ENCODE assay signal across 9 cellular contexts in genomic region chr6:75893058-75893775, GRCh38.
DNase-seq lines count a peak whose midpoint lies in the region; TF ChIP-seq lines count a peak whose summit lies in the region.
"Had no signal": no experiment of that assay in that cellular context is flagged by ENCODE, and none has a peak within 500 bp of the region (broad histone marks: within the 10 kb centered on the region; RNA-seq: fewer than 3 reads in every experiment).

No MANE protein-coding gene starts in this region.

- H4K5ac ChIP-seq in H9 (ENCODE audit: insufficient read length, low read depth, low read length): no peak overlapping the region

- H3K79me2 ChIP-seq in H9 (ENCODE audit: insufficient read depth, low read length): no peaks in the 10 kb centered on the region
- no peaks in the 10 kb centered on the region for H3K79me2 ChIP-seq in MM.1S (ENCODE audit: low read length)

- H2BK12ac ChIP-seq in H9 (ENCODE audit: insufficient read length, low read depth, low read length) (no peak overlapping the region), neuronal stem cell (ENCODE audit: low read length) (no peak overlapping the region)

- H3K79me1 ChIP-seq in H9 (ENCODE audit: insufficient read depth, low read depth, low read length, poor library complexity, severe bottlenecking) (no peaks in the 10 kb centered on the region), neuronal stem cell (ENCODE audit: low read depth, low read length) (no peaks in the 10 kb centered on the region)

- no peaks in the 10 kb centered on the region for H3K23me2 ChIP-seq in H9 (ENCODE audit: insufficient read length, low read depth, low read length, poor library complexity, severe bottlenecking)

- no peaks in the 10 kb centered on the region for H4K20me1 ChIP-seq in H9 (ENCODE audit: control insufficient read depth, insufficient read depth, insufficient read length)
- H4K20me1 ChIP-seq in MM.1S (ENCODE audit: insufficient read depth, low read length): no peaks in the 10 kb centered on the region
- H4K20me1 ChIP-seq: BLaER1 treated with 17β-estradiol and CSF1 and Interleukin-3, amounts not matched to agents 10 nM and 100 nM had no signal

- CTCF ChIA-PET in RWPE1 (lab: Yijun Ruan, JAX): interaction anchor here (0.6 to 2.3 kb wide), 17 partner anchors 9 to 1301 kb away, joined by 3 to 12 read pairs (median 4); no protein-coding TSS in a partner anchor

- H3T11ph ChIP-seq in H9 (ENCODE audit: low read length): no peak overlapping the region

- H3K18ac ChIP-seq in H9 (ENCODE audit: insufficient read length, low read depth, low read length) (no peak overlapping the region), neuronal stem cell (ENCODE audit: low read length) (no peak overlapping the region)

- peak; percentile 51 for DNase-seq in NCI-H510A treated with DMSO at 0.1 percent for 48 hours (lab: John Stamatoyannopoulos, UW)
- DNase-seq in NCI-H510A (lab: John Stamatoyannopoulos, UW): no peak
- DNase-seq in H9: no peak
- DNase-seq in MM.1S: peak; percentile 62
- peak; percentile 22 for DNase-seq in RWPE1 (ENCODE audit: low spot score)
- no peak for DNase-seq in esophagus muscularis mucosa (ENCODE audit: extremely low spot score)
- peak; percentile 66 for DNase-seq in neuronal stem cell (ENCODE audit: low spot score)
- DNase-seq in activated T-helper 2 cell treated with anti-CD3 and anti-CD28 coated beads, Interferon-gamma antibody, Interleukin-2, Interleukin-4, amounts not matched to agents 10 μg/mL and 5 μg/mL and 100 μg/mL, durations not matched to agents 14 hours and 24 hours and 36 hours (ENCODE audit: low spot score): no peak

- H2AK5ac ChIP-seq in H9 (ENCODE audit: insufficient read length, low read length) (no peak overlapping the region), neuronal stem cell (ENCODE audit: low read depth, low read length) (no peak overlapping the region)

- TF ChIP-seq POLR2A in esophagus muscularis mucosa (IDR thresholded peaks at IDR 0.05; ENCODE audit: low read depth): no peak

- TF ChIP-seq EP300 in esophagus muscularis mucosa (IDR thresholded peaks at IDR 0.05): no peak

- no peak overlapping the region for H2BK120ac ChIP-seq in H9 (ENCODE audit: low read depth, low read length, poor library complexity, severe bottlenecking)
- H2BK120ac ChIP-seq in neuronal stem cell (ENCODE audit: low read depth, low read length): no peak overlapping the region

- H3K27me3 ChIP-seq in H9 (ENCODE audit: insufficient read depth, low read length) (no peaks in the 10 kb centered on the region), MM.1S (replicated peaks; ENCODE audit: insufficient read depth, low read length) (no peaks in the 10 kb centered on the region), esophagus muscularis mucosa (no peaks in the 10 kb centered on the region), neuronal stem cell (ENCODE audit: control insufficient read depth in 3 of 3, insufficient read depth in 3 of 3, low read depth in 1 of 3, low read length in 3 of 3) (no peaks in the 10 kb centered on the region)
- H3K27me3 ChIP-seq: BLaER1 treated with 17β-estradiol and CSF1 and Interleukin-3, amounts not matched to agents 10 nM and 100 nM had no signal

- no peak overlapping the region for H3K56ac ChIP-seq in H9 (ENCODE audit: insufficient read length, low read depth, low read length)

- H3K23ac ChIP-seq in H9 (ENCODE audit: insufficient read length, low read depth, low read length) (no peak overlapping the region), neuronal stem cell (ENCODE audit: low read depth, low read length, poor library complexity) (no peak overlapping the region)

- H3K27ac Mint-ChIP-seq in H9: peak overlapping the region in 1 of 3 experiments; percentile 2; a peak in 1 of 7 replicates
- no peak overlapping the region for H3K27ac Mint-ChIP-seq in activated T-helper 2 cell treated with anti-CD3 and anti-CD28 coated beads, Interferon-gamma antibody, Interleukin-2, Interleukin-4, amounts not matched to agents 10 μg/mL and 5 μg/mL and 100 μg/mL, durations not matched to agents 14 hours and 24 hours and 36 hours

- POLR2A ChIA-PET in RWPE1 (lab: Yijun Ruan, JAX; ENCODE audit: low non-redundant PET): no interaction called here

- H3K4me3 Mint-ChIP-seq in H9: no peak overlapping the region
- no peak overlapping the region for H3K4me3 Mint-ChIP-seq in activated T-helper 2 cell treated with anti-CD3 and anti-CD28 coated beads, Interferon-gamma antibody, Interleukin-2, Interleukin-4, amounts not matched to agents 10 μg/mL and 5 μg/mL and 100 μg/mL, durations not matched to agents 14 hours and 24 hours and 36 hours (ENCODE audit: low read depth)

- H4K8ac ChIP-seq in H9 (replicated peaks; ENCODE audit: insufficient read length, low read depth, low read length) (no peak overlapping the region), neuronal stem cell (ENCODE audit: low read depth, low read length) (no peak overlapping the region)

- H3K36me3 ChIP-seq in MM.1S (replicated peaks; ENCODE audit: insufficient read depth, low read length): 0 out of 2 replicates have a peak, but pooled peaks cover 3% of the 10 kb centered on the region
- H3K36me3 ChIP-seq in esophagus muscularis mucosa: peaks cover 0 to 36% (median 19%) of the 10 kb centered on the region in 4 donors
- H3K36me3 ChIP-seq in neuronal stem cell (replicated peaks in 1 of 2; ENCODE audit: control insufficient read depth in 2 of 2, insufficient read depth in 2 of 2, low read length in 2 of 2): peaks cover 0 to 39% of the 10 kb centered on the region in 2 donors
- H3K36me3 ChIP-seq: BLaER1 treated with 17β-estradiol and CSF1 and Interleukin-3, amounts not matched to agents 10 nM and 100 nM had no signal

- H3K4me1 ChIP-seq in H9 (ENCODE audit: insufficient read depth, low read length) (no peaks in the 10 kb centered on the region; the same call in 1 of the 2 replicates), MM.1S (ENCODE audit: low read length) (no peaks in the 10 kb centered on the region), esophagus muscularis mucosa (no peaks in the 10 kb centered on the region), neuronal stem cell (ENCODE audit: control insufficient read depth in 2 of 2, insufficient read depth in 1 of 2, low read depth in 1 of 2, low read length in 2 of 2) (no peaks in the 10 kb centered on the region)
- H3K4me1 ChIP-seq: BLaER1 treated with 17β-estradiol and CSF1 and Interleukin-3, amounts not matched to agents 10 nM and 100 nM had no signal

- H3K4me3 ChIP-seq in MM.1S (ENCODE audit: low read length) (no peak overlapping the region), esophagus muscularis mucosa (no peak overlapping the region), neuronal stem cell (ENCODE audit: low read length in 2 of 2) (no peak overlapping the region)
- H3K4me3 ChIP-seq: BLaER1 treated with 17β-estradiol and CSF1 and Interleukin-3, amounts not matched to agents 10 nM and 100 nM had no signal

- no peaks in the 10 kb centered on the region for H3F3A ChIP-seq in MM.1S (ENCODE audit: insufficient read depth, low read length)

- peak; percentile 84 for TF ChIP-seq CTCF in H9 (conservative IDR thresholded peaks at IDR 0.05)
- TF ChIP-seq CTCF in MM.1S (IDR thresholded peaks at IDR 0.05; ENCODE audit: low read length): peak; percentile 73
- peak; percentile 69 for TF ChIP-seq CTCF in RWPE1 (conservative IDR thresholded peaks at IDR 0.05; ENCODE audit: low read depth)
- peak; percentile 45 to 67 (median 67) for TF ChIP-seq CTCF in esophagus muscularis mucosa (IDR thresholded peaks at IDR 0.05)

- H3K27ac ChIP-seq in H9 (ENCODE audit: insufficient read length, low read depth, low read length): no peak overlapping the region
- no peak overlapping the region for H3K27ac ChIP-seq in MM.1S (ENCODE audit: low read length)
- no peak overlapping the region for H3K27ac ChIP-seq in RWPE1
- H3K27ac ChIP-seq in esophagus muscularis mucosa (replicated peaks in 1 of 4): no peak overlapping the region
- no peak overlapping the region for H3K27ac ChIP-seq in neuronal stem cell (replicated peaks; ENCODE audit: low read length)
- H3K27ac ChIP-seq: BLaER1 treated with 17β-estradiol and CSF1 and Interleukin-3, amounts not matched to agents 10 nM and 100 nM had no signal

- no CpG with 5 or more reads among the region's 5 CpGs for WGBS in H9 (ENCODE audit: extremely low coverage, insufficient read length, low lambda C conversion rate)
- WGBS in esophagus muscularis mucosa: 22% methylated on average over 5 of the region's 5 CpGs
- WGBS in neuronal stem cell (ENCODE audit: extremely low coverage in 2 of 2, insufficient read length in 2 of 2, insufficient replicate concordance in 1 of 2), 2 donors: no CpG with 5 or more reads among the region's 5 CpGs

- H3K9me3 ChIP-seq in H9 (ENCODE audit: control insufficient read depth, low read depth, low read length) (no peaks in the 10 kb centered on the region), MM.1S (replicated peaks; ENCODE audit: insufficient read depth, low read length) (no peaks in the 10 kb centered on the region), esophagus muscularis mucosa (no peaks in the 10 kb centered on the region), neuronal stem cell (replicated peaks in 1 of 2; ENCODE audit: control insufficient read depth in 2 of 2, insufficient read depth in 1 of 2, low read depth in 1 of 2, low read length in 2 of 2) (no peaks in the 10 kb centered on the region)
- H3K9me3 ChIP-seq: BLaER1 treated with 17β-estradiol and CSF1 and Interleukin-3, amounts not matched to agents 10 nM and 100 nM had no signal

- H3K9ac ChIP-seq in H9 (ENCODE audit: extremely low read depth, insufficient read length, low read length) (no peak overlapping the region), MM.1S (ENCODE audit: low read length) (no peak overlapping the region), neuronal stem cell (ENCODE audit: low read depth, low read length, poor library complexity) (no peak overlapping the region)
- H3K9ac ChIP-seq: BLaER1 treated with 17β-estradiol and CSF1 and Interleukin-3, amounts not matched to agents 10 nM and 100 nM had no signal

- no peaks in the 10 kb centered on the region for H3K27me3 Mint-ChIP-seq in H9 (ENCODE audit: low read depth)
- no peaks in the 10 kb centered on the region for H3K27me3 Mint-ChIP-seq in activated T-helper 2 cell treated with anti-CD3 and anti-CD28 coated beads, Interferon-gamma antibody, Interleukin-2, Interleukin-4, amounts not matched to agents 10 μg/mL and 5 μg/mL and 100 μg/mL, durations not matched to agents 14 hours and 24 hours and 36 hours (ENCODE audit: low read depth)

- H3K4me2 ChIP-seq in H9 (ENCODE audit: insufficient read depth, insufficient read length, low read length): no peak overlapping the region
- no peak overlapping the region for H3K4me2 ChIP-seq in MM.1S (ENCODE audit: low read depth, low read length)
- no peak overlapping the region for H3K4me2 ChIP-seq in neuronal stem cell (ENCODE audit: insufficient read depth, low read length, poor library complexity, severe bottlenecking)

- no peak overlapping the region for H3K14ac ChIP-seq in H9 (ENCODE audit: insufficient read depth, low read length)
- no peak overlapping the region for H3K14ac ChIP-seq in neuronal stem cell (ENCODE audit: low read length)

- H2BK20ac ChIP-seq in H9 (ENCODE audit: low read depth, low read length, poor library complexity, severe bottlenecking): no peak overlapping the region

- H3K4me1 Mint-ChIP-seq in H9: no peaks in the 10 kb centered on the region
- H3K4me1 Mint-ChIP-seq in activated T-helper 2 cell treated with anti-CD3 and anti-CD28 coated beads, Interferon-gamma antibody, Interleukin-2, Interleukin-4, amounts not matched to agents 10 μg/mL and 5 μg/mL and 100 μg/mL, durations not matched to agents 14 hours and 24 hours and 36 hours (ENCODE audit: low read depth): no peaks in the 10 kb centered on the region

- no peak overlapping the region for H3K4ac ChIP-seq in H9 (ENCODE audit: low read depth, low read length)
- H3K4ac ChIP-seq in neuronal stem cell (ENCODE audit: low read length): no peak overlapping the region

- H3K9me2 ChIP-seq in MM.1S (replicated peaks; ENCODE audit: insufficient read depth, low read length): no peaks in the 10 kb centered on the region

- peaks cover 2 to 12% (median 8%) of the 10 kb centered on the region in 3 experiments; a peak in 6 of 7 replicates for H3K36me3 Mint-ChIP-seq in H9 (ENCODE audit: insufficient read depth in 1 of 3, low read depth in 3 of 3)
- no peaks in the 10 kb centered on the region for H3K36me3 Mint-ChIP-seq in activated T-helper 2 cell treated with anti-CD3 and anti-CD28 coated beads, Interferon-gamma antibody, Interleukin-2, Interleukin-4, amounts not matched to agents 10 μg/mL and 5 μg/mL and 100 μg/mL, durations not matched to agents 14 hours and 24 hours and 36 hours (ENCODE audit: low read depth)

- no peak overlapping the region for H2BK15ac ChIP-seq in H9 (ENCODE audit: low read depth, low read length)
- no peak overlapping the region for H2BK15ac ChIP-seq in neuronal stem cell (ENCODE audit: low read length)

- intact Hi-C loops in esophagus muscularis mucosa (cut with DNase I): no loop called here
- intact Hi-C loops in activated T-helper 2 cell treated with anti-CD3 and anti-CD28 coated beads, Interferon-gamma antibody, Interleukin-2, Interleukin-4, amounts not matched to agents 10 μg/mL and 5 μg/mL and 100 μg/mL, durations not matched to agents 14 hours and 24 hours and 36 hours (cut with micrococcal nuclease): no loop called here

- H2BK5ac ChIP-seq in H9 (ENCODE audit: insufficient read length, low read length) (no peak overlapping the region), neuronal stem cell (ENCODE audit: low read length) (no peak overlapping the region)

- H2AFZ ChIP-seq in H9 (ENCODE audit: low read length): no peak overlapping the region
- no peak overlapping the region for H2AFZ ChIP-seq in MM.1S (ENCODE audit: low read length)
- H2AFZ ChIP-seq in neuronal stem cell (ENCODE audit: low read length): no peak overlapping the region

- H3K9me3 Mint-ChIP-seq in H9: no peaks in the 10 kb centered on the region
- no peaks in the 10 kb centered on the region for H3K9me3 Mint-ChIP-seq in activated T-helper 2 cell treated with anti-CD3 and anti-CD28 coated beads, Interferon-gamma antibody, Interleukin-2, Interleukin-4, amounts not matched to agents 10 μg/mL and 5 μg/mL and 100 μg/mL, durations not matched to agents 14 hours and 24 hours and 36 hours

- no peak overlapping the region for H4K91ac ChIP-seq in H9 (ENCODE audit: insufficient read length, low read depth, low read length)
- H4K91ac ChIP-seq in neuronal stem cell (ENCODE audit: low read depth, low read length, poor library complexity): no peak overlapping the region

Comparison
In these comparisons a context has a peak if more than half of its experiments do, and no peak if none do; other contexts are left out.
1. DNase-seq: peak in NCI-H510A treated with DMSO at 0.1 percent for 48 hours (single experiment), MM.1S (single experiment), RWPE1 (single experiment) and neuronal stem cell (single experiment); none in NCI-H510A (single experiment), H9 (single experiment), esophagus muscularis mucosa (single experiment) and activated T-helper 2 cell treated with anti-CD3 and anti-CD28 coated beads, Interferon-gamma antibody, Interleukin-2, Interleukin-4, amounts not matched to agents 10 μg/mL and 5 μg/mL and 100 μg/mL, durations not matched to agents 14 hours and 24 hours and 36 hours (single experiment).
2. Peak in every context shown above with its lines, with median percentiles within 50 percentile points of each other: CTCF ChIP-seq.